In the genomic region with DNA sequence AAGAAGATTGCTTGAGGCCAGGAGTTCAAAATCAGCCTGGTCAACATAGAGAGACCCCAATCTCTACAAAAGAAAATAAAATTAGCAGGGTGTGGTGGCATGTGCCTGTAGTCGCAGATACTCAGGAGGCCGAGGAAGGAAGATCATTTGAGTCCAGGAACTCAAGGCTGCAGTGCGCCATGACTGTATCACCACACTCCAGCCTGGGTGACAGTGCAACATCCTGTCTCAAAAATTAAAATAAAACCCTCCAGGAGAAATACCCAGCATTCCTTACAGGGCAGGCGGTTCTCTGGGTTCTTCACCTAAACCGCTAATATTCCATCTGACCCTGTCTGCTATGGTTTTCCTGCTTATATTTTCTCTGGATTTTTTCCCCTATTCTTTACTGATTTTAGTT, we compare ENCODE assay signal across 19 cellular contexts. TPM values are rescaled to one million over a fixed set of nuclear protein-coding genes. Genes with fewer than 3 reads are reported as not detected.
A peak's percentile ranks its signal among the peaks of the same experiment; 100 is the strongest.
DNase-seq lines count a peak whose midpoint lies in the region; ATAC-seq and TF ChIP-seq lines count a peak whose summit lies in the region.
"Had no signal": no experiment of that assay in that cellular context is flagged by ENCODE, and none has a peak within 500 bp of the region (broad histone marks: within the 10 kb centered on the region; RNA-seq: fewer than 3 reads in every experiment).

No MANE protein-coding gene starts in this region.

- TF ChIP-seq CTCF in PC-3 (conservative IDR thresholded peaks at IDR 0.05; ENCODE audit: low read depth, low read length) = no peak

- H3K27ac Mint-ChIP-seq in CD4-positive, CD25-positive, alpha-beta regulatory T cell = peak overlapping the region; percentile 1 to 67 (median 50)
- H3K27ac Mint-ChIP-seq in CD4-positive, alpha-beta memory T cell = peak overlapping the region in 6 of 7 donors; percentile 4 to 74 (median 46)
- H3K27ac Mint-ChIP-seq in activated T-helper 17 cell treated with anti-CD3 and anti-CD28 coated beads, Interleukin-2, amount 50 U/mL, for 72 hours = peak overlapping the region; percentile 64
- H3K27ac Mint-ChIP-seq in naive thymus-derived CD4-positive, alpha-beta T cell = peak overlapping the region in 6 of 9 donors; percentile 1 to 45 (median 21)
- no peak overlapping the region for H3K27ac Mint-ChIP-seq in activated T-helper 1 cell treated with anti-CD3 and anti-CD28 coated beads, Interleukin-12 subunit alpha, Interleukin-12 subunit beta, Interleukin-2, Interleukin-4 antibody, amounts not matched to agents 30 ng/mL and 10 ng/mL and 1 ng/mL, durations not matched to agents 14 hours and 24 hours and 36 hours

- POLR2A ChIA-PET in CD4-positive, alpha-beta memory T cell (lab: Charles Lee; ENCODE audit: partially characterized antibody) = no interaction called here
- POLR2A ChIA-PET in naive thymus-derived CD4-positive, alpha-beta T cell (lab: Charles Lee) = interaction anchor here (0.7 kb wide), 1 partner anchor 79 kb away, joined by 5 read pairs; no protein-coding TSS in a partner anchor
- POLR2A ChIA-PET in PC-3 (lab: Charles Lee; ENCODE audit: unreplicated experiment) = no interaction called here

- peaks cover 40% of the 10 kb centered on the region for H3K4me1 ChIP-seq in CD4-positive, CD25-positive, alpha-beta regulatory T cell (ENCODE audit: control insufficient read depth, insufficient read depth, low read length, poor library complexity, severe bottlenecking)
- peaks cover 68% of the 10 kb centered on the region for H3K4me1 ChIP-seq in CD4-positive, alpha-beta memory T cell (ENCODE audit: insufficient read depth, low read length)
- peaks cover 31 to 35% of the 10 kb centered on the region in 2 donors for H3K4me1 ChIP-seq in naive thymus-derived CD4-positive, alpha-beta T cell (ENCODE audit: control insufficient read depth in 2 of 2, insufficient read depth in 2 of 2, low read length in 2 of 2)
- no peaks in the 10 kb centered on the region for H3K4me1 ChIP-seq in PC-3 (ENCODE audit: insufficient read depth, low read length)

- H3F3A ChIP-seq in PC-3 (ENCODE audit: low read length, unreplicated experiment) = no peaks in the 10 kb centered on the region

- H3K27ac ChIP-seq in CD4-positive, CD25-positive, alpha-beta regulatory T cell (ENCODE audit: insufficient read depth, low read length, poor library complexity, severe bottlenecking) = no peak overlapping the region
- no peak overlapping the region for H3K27ac ChIP-seq in CD4-positive, alpha-beta memory T cell (ENCODE audit: low read depth, low read length)
- no peak overlapping the region for H3K27ac ChIP-seq in naive thymus-derived CD4-positive, alpha-beta T cell (ENCODE audit: low read depth, low read length)
- no peak overlapping the region for H3K27ac ChIP-seq in PC-3 (ENCODE audit: low read length)
- H3K27ac ChIP-seq: BLaER1 had no signal

- no peak overlapping the region for H3K4me2 ChIP-seq in PC-3 (ENCODE audit: low read length)
- H3K4me2 ChIP-seq: BLaER1, SK-N-SH had no signal

- peaks cover 41 to 72% (median 65%) of the 10 kb centered on the region in 4 donors for H3K4me1 Mint-ChIP-seq in CD4-positive, CD25-positive, alpha-beta regulatory T cell
- H3K4me1 Mint-ChIP-seq in CD4-positive, alpha-beta memory T cell = peaks cover 57 to 78% (median 68%) of the 10 kb centered on the region in 4 donors
- H3K4me1 Mint-ChIP-seq in activated T-helper 17 cell treated with anti-CD3 and anti-CD28 coated beads, Interleukin-2, amount 50 U/mL, for 72 hours = peaks cover 56% of the 10 kb centered on the region
- peaks cover 41 to 84% (median 76%) of the 10 kb centered on the region in 7 donors for H3K4me1 Mint-ChIP-seq in naive thymus-derived CD4-positive, alpha-beta T cell
- peaks cover 56% of the 10 kb centered on the region for H3K4me1 Mint-ChIP-seq in activated T-helper 1 cell treated with anti-CD3 and anti-CD28 coated beads, Interleukin-12 subunit alpha, Interleukin-12 subunit beta, Interleukin-2, Interleukin-4 antibody, amounts not matched to agents 30 ng/mL and 10 ng/mL and 1 ng/mL, durations not matched to agents 14 hours and 24 hours and 36 hours (ENCODE audit: low read depth)

- H3K36me3 Mint-ChIP-seq in CD4-positive, CD25-positive, alpha-beta regulatory T cell = peaks cover 8% of the 10 kb centered on the region
- H3K36me3 Mint-ChIP-seq in CD4-positive, alpha-beta memory T cell = peaks cover 4 to 5% of the 10 kb centered on the region in 2 donors
- H3K36me3 Mint-ChIP-seq in activated T-helper 17 cell treated with anti-CD3 and anti-CD28 coated beads, Interleukin-2, amount 50 U/mL, for 72 hours (ENCODE audit: low read depth) = peaks cover 21% of the 10 kb centered on the region
- peaks cover 0 to 9% (median 0%) of the 10 kb centered on the region in 5 donors for H3K36me3 Mint-ChIP-seq in naive thymus-derived CD4-positive, alpha-beta T cell
- H3K36me3 Mint-ChIP-seq in activated T-helper 1 cell treated with anti-CD3 and anti-CD28 coated beads, Interleukin-12 subunit alpha, Interleukin-12 subunit beta, Interleukin-2, Interleukin-4 antibody, amounts not matched to agents 30 ng/mL and 10 ng/mL and 1 ng/mL, durations not matched to agents 14 hours and 24 hours and 36 hours (ENCODE audit: low read depth) = no peaks in the 10 kb centered on the region

- no peak overlapping the region for H3K9ac ChIP-seq in PC-3 (ENCODE audit: low read length)
- H3K9ac ChIP-seq: BLaER1, SK-N-SH had no signal

- no TSS peak for BruUV-seq in PC-3 (replicated peaks; lab: Mats Ljungman, UMichigan)

- H3K27me3 Mint-ChIP-seq in CD4-positive, CD25-positive, alpha-beta regulatory T cell = no peaks in the 10 kb centered on the region
- no peaks in the 10 kb centered on the region for H3K27me3 Mint-ChIP-seq in CD4-positive, alpha-beta memory T cell
- H3K27me3 Mint-ChIP-seq in activated T-helper 17 cell treated with anti-CD3 and anti-CD28 coated beads, Interleukin-2, amount 50 U/mL, for 72 hours = no peaks in the 10 kb centered on the region
- no peaks in the 10 kb centered on the region for H3K27me3 Mint-ChIP-seq in naive thymus-derived CD4-positive, alpha-beta T cell
- H3K27me3 Mint-ChIP-seq in activated T-helper 1 cell treated with anti-CD3 and anti-CD28 coated beads, Interleukin-12 subunit alpha, Interleukin-12 subunit beta, Interleukin-2, Interleukin-4 antibody, amounts not matched to agents 30 ng/mL and 10 ng/mL and 1 ng/mL, durations not matched to agents 14 hours and 24 hours and 36 hours (ENCODE audit: insufficient read depth) = no peaks in the 10 kb centered on the region

- peak overlapping the region in 3 of 4 donors; percentile 36 to 56 (median 55) for H3K4me3 Mint-ChIP-seq in CD4-positive, CD25-positive, alpha-beta regulatory T cell
- H3K4me3 Mint-ChIP-seq in CD4-positive, alpha-beta memory T cell = peak overlapping the region in 2 of 8 donors; percentile 47 to 54
- no peak overlapping the region for H3K4me3 Mint-ChIP-seq in activated T-helper 17 cell treated with anti-CD3 and anti-CD28 coated beads, Interleukin-2, amount 50 U/mL, for 72 hours
- peak overlapping the region in 4 of 10 donors; percentile 32 to 66 (median 41) for H3K4me3 Mint-ChIP-seq in naive thymus-derived CD4-positive, alpha-beta T cell
- H3K4me3 Mint-ChIP-seq in activated T-helper 1 cell treated with anti-CD3 and anti-CD28 coated beads, Interleukin-12 subunit alpha, Interleukin-12 subunit beta, Interleukin-2, Interleukin-4 antibody, amounts not matched to agents 30 ng/mL and 10 ng/mL and 1 ng/mL, durations not matched to agents 14 hours and 24 hours and 36 hours = no peak overlapping the region

- H2AFZ ChIP-seq in PC-3 (ENCODE audit: low read length) = no peak overlapping the region

- no peaks in the 10 kb centered on the region for H3K9me3 ChIP-seq in CD4-positive, CD25-positive, alpha-beta regulatory T cell (ENCODE audit: control insufficient read depth in 2 of 2, low read length in 2 of 2)
- H3K9me3 ChIP-seq in CD4-positive, alpha-beta memory T cell (ENCODE audit: control insufficient read depth in 1 of 2, low read length in 2 of 2) = no peaks in the 10 kb centered on the region
- H3K9me3 ChIP-seq in naive thymus-derived CD4-positive, alpha-beta T cell (ENCODE audit: control insufficient read depth in 2 of 3, low read length in 3 of 3) = no peaks in the 10 kb centered on the region
- H3K9me3 ChIP-seq in PC-3 (ENCODE audit: low read length) = no peaks in the 10 kb centered on the region
- H3K9me3 ChIP-seq: BLaER1, SK-N-SH had no signal

- no peaks in the 10 kb centered on the region for H3K9me3 Mint-ChIP-seq in CD4-positive, CD25-positive, alpha-beta regulatory T cell
- peaks cover 0 to 2% (median 0%) of the 10 kb centered on the region in 8 donors for H3K9me3 Mint-ChIP-seq in CD4-positive, alpha-beta memory T cell
- H3K9me3 Mint-ChIP-seq in activated T-helper 17 cell treated with anti-CD3 and anti-CD28 coated beads, Interleukin-2, amount 50 U/mL, for 72 hours = no peaks in the 10 kb centered on the region
- H3K9me3 Mint-ChIP-seq in naive thymus-derived CD4-positive, alpha-beta T cell = no peaks in the 10 kb centered on the region
- H3K9me3 Mint-ChIP-seq in activated T-helper 1 cell treated with anti-CD3 and anti-CD28 coated beads, Interleukin-12 subunit alpha, Interleukin-12 subunit beta, Interleukin-2, Interleukin-4 antibody, amounts not matched to agents 30 ng/mL and 10 ng/mL and 1 ng/mL, durations not matched to agents 14 hours and 24 hours and 36 hours = no peaks in the 10 kb centered on the region

- ATAC-seq in CD4-positive, CD25-positive, alpha-beta regulatory T cell (ENCODE audit: low read depth in 2 of 2) = peak in 1 of 2 donors; percentile 55
- no peak for ATAC-seq in activated T-helper 17 cell treated with anti-CD3 and anti-CD28 coated beads, Interleukin-2, amount 50 U/mL, for 72 hours (replicated peaks)
- ATAC-seq in naive thymus-derived CD4-positive, alpha-beta T cell = no peak
- ATAC-seq in PC-3 = no peak
- ATAC-seq: Panc1, Right ventricle myocardium inferior had no signal

- DNase-seq in CD4-positive, CD25-positive, alpha-beta regulatory T cell = no peak
- no peak for DNase-seq in CD4-positive, alpha-beta memory T cell
- no peak for DNase-seq in naive thymus-derived CD4-positive, alpha-beta T cell
- no peak for DNase-seq in PC-3
- no peak for DNase-seq in activated gamma-delta T cell (lab: John Stamatoyannopoulos, UW)
- no peak for DNase-seq in activated T-helper 1 cell treated with anti-CD3 and anti-CD28 coated beads, Interleukin-12 subunit alpha, Interleukin-12 subunit beta, Interleukin-2, Interleukin-4 antibody, amounts not matched to agents 30 ng/mL and 10 ng/mL and 1 ng/mL, durations not matched to agents 14 hours and 24 hours and 36 hours (ENCODE audit: low spot score)
- DNase-seq in NCI-H1417 treated with DMSO at 0.1 percent for 48 hours (lab: John Stamatoyannopoulos, UW) = no peak
- DNase-seq: Calu3, DMS79 treated with DMSO at 0.1 percent for 48 hours, MM.1S, NCI-H1105, NCI-H187 treated with DMSO at 0.1 percent for 48 hours, NCI-H2171, NCI-H774, SK-N-SH had no signal

- H3K4me3 ChIP-seq in CD4-positive, CD25-positive, alpha-beta regulatory T cell (ENCODE audit: low read depth, low read length) = no peak overlapping the region
- H3K4me3 ChIP-seq in CD4-positive, alpha-beta memory T cell (ENCODE audit: low read length in 2 of 2) = no peak overlapping the region
- no peak overlapping the region for H3K4me3 ChIP-seq in naive thymus-derived CD4-positive, alpha-beta T cell (ENCODE audit: low read length)
- no peak overlapping the region for H3K4me3 ChIP-seq in PC-3 (ENCODE audit: low read length)
- H3K4me3 ChIP-seq: BLaER1 had no signal

- CTCF ChIA-PET in CD4-positive, alpha-beta memory T cell (lab: Charles Lee; ENCODE audit: partially characterized antibody) = interaction anchor here (1.4 kb wide), 1 partner anchor 166 kb away, joined by 6 read pairs; the partner anchor contains the start of gene NDUFA6
- CTCF ChIA-PET in naive thymus-derived CD4-positive, alpha-beta T cell (lab: Charles Lee) = no interaction called here
- CTCF ChIA-PET in PC-3 (lab: Charles Lee) = no interaction called here

- no peaks in the 10 kb centered on the region for H3K9me2 ChIP-seq in PC-3 (replicated peaks; ENCODE audit: low read length)
- H3K9me2 ChIP-seq: SK-N-SH had no signal

- intact Hi-C loops in CD4-positive, alpha-beta memory T cell (cut with micrococcal nuclease) = loop anchor here (5.0 kb wide), 1 partner anchor 40 kb away; no protein-coding TSS in a partner anchor
- intact Hi-C loops in naive thymus-derived CD4-positive, alpha-beta T cell (cut with micrococcal nuclease) = no loop called here
- intact Hi-C loops in PC-3 (cut with micrococcal nuclease) = no loop called here
- intact Hi-C loops in activated T-helper 1 cell treated with anti-CD3 and anti-CD28 coated beads, Interleukin-12 subunit alpha, Interleukin-12 subunit beta, Interleukin-2, Interleukin-4 antibody, amounts not matched to agents 30 ng/mL and 10 ng/mL and 1 ng/mL, durations not matched to agents 14 hours and 24 hours and 36 hours (cut with micrococcal nuclease) = no loop called here

- H3K36me3 ChIP-seq in CD4-positive, CD25-positive, alpha-beta regulatory T cell (ENCODE audit: control insufficient read depth, insufficient read depth, low read length) = no peaks in the 10 kb centered on the region
- no peaks in the 10 kb centered on the region for H3K36me3 ChIP-seq in CD4-positive, alpha-beta memory T cell (ENCODE audit: insufficient read depth, low read length)
- H3K36me3 ChIP-seq in naive thymus-derived CD4-positive, alpha-beta T cell (ENCODE audit: control insufficient read depth in 2 of 3, insufficient read depth in 3 of 3, low read length in 3 of 3) = no peaks in the 10 kb centered on the region
- H3K36me3 ChIP-seq in PC-3 (ENCODE audit: low read depth, low read length) = no peaks in the 10 kb centered on the region

- H4K20me1 ChIP-seq in PC-3 (ENCODE audit: low read length) = peaks cover 12% of the 10 kb centered on the region; the same call in 1 of the 2 replicates

- H3K79me2 ChIP-seq in PC-3 (ENCODE audit: low read length) = peaks cover 94% of the 10 kb centered on the region

- H3K27me3 ChIP-seq in CD4-positive, CD25-positive, alpha-beta regulatory T cell (ENCODE audit: control insufficient read depth, insufficient read depth, low read length) = no peaks in the 10 kb centered on the region
- H3K27me3 ChIP-seq in CD4-positive, alpha-beta memory T cell (ENCODE audit: insufficient read depth, low read length) = no peaks in the 10 kb centered on the region
- H3K27me3 ChIP-seq in naive thymus-derived CD4-positive, alpha-beta T cell (ENCODE audit: control insufficient read depth in 2 of 2, insufficient read depth in 2 of 2, low read length in 2 of 2) = no peaks in the 10 kb centered on the region
- no peaks in the 10 kb centered on the region for H3K27me3 ChIP-seq in PC-3 (ENCODE audit: low read length)
- H3K27me3 ChIP-seq: BLaER1 had no signal

RNA-seq across cellular contexts. Expression of gene TCF20, which starts 13.5 kb away (rescaled TPM):
- 101 TPM for total RNA-seq in CD4-positive, CD25-positive, alpha-beta regulatory T cell
- polyA plus RNA-seq in CD4-positive, CD25-positive, alpha-beta regulatory T cell = 1 to 10 TPM; 1.4 to 2.1 (median 1.9) TPM
- total RNA-seq in CD4-positive, alpha-beta memory T cell = 10 to 100 TPM; 88.7 to 93.4 TPM
- polyA plus RNA-seq in CD4-positive, alpha-beta memory T cell = 1 to 10 TPM in 1 of 2 donors, under 1 TPM in 1; 0.72 to 4.8 TPM
- 10 to 100 TPM; 61.2 to 72.5 TPM for total RNA-seq in activated T-helper 17 cell treated with anti-CD3 and anti-CD28 coated beads, Interleukin-2, amount 50 U/mL, for 72 hours
- 10 to 100 TPM; 63.6 to 97.2 (median 78.1) TPM for total RNA-seq in naive thymus-derived CD4-positive, alpha-beta T cell
- 1 to 10 TPM; 3.3 to 3.8 TPM for polyA plus RNA-seq in naive thymus-derived CD4-positive, alpha-beta T cell
- total RNA-seq in PC-3 (2014; rRNA removed) = 36.0 and 37.0 TPM in 2 replicates
- total RNA-seq in activated T-helper 1 cell treated with anti-CD3 and anti-CD28 coated beads, Interleukin-12 subunit alpha, Interleukin-12 subunit beta, Interleukin-2, Interleukin-4 antibody, amounts not matched to agents 30 ng/mL and 10 ng/mL and 1 ng/mL, durations not matched to agents 14 hours and 24 hours and 36 hours = 82.9 and 83.9 TPM in 2 replicates

Comparison
In these comparisons a context has a peak if more than half of its experiments do, and no peak if none do; other contexts are left out.
1. H3K4me3 Mint-ChIP-seq: peak in CD4-positive, CD25-positive, alpha-beta regulatory T cell (3 of 4); none in activated T-helper 17 cell treated with anti-CD3 and anti-CD28 coated beads, Interleukin-2, amount 50 U/mL, for 72 hours (single experiment) and activated T-helper 1 cell treated with anti-CD3 and anti-CD28 coated beads, Interleukin-12 subunit alpha, Interleukin-12 subunit beta, Interleukin-2, Interleukin-4 antibody, amounts not matched to agents 30 ng/mL and 10 ng/mL and 1 ng/mL, durations not matched to agents 14 hours and 24 hours and 36 hours (single experiment).